Comparison of ENCODE assay signal across 8 cellular contexts in genomic region chr9:34869390-34869789, GRCh38.
A peak's percentile ranks its signal among the peaks of the same experiment; 100 is the strongest.
DNase-seq lines count a peak whose midpoint lies in the region; ATAC-seq and TF ChIP-seq lines count a peak whose summit lies in the region.
"Had no signal": no experiment of that assay in that cellular context is flagged by ENCODE, and none has a peak within 500 bp of the region (broad histone marks: within the 10 kb centered on the region; RNA-seq: fewer than 3 reads in every experiment).

No MANE protein-coding gene starts in this region.

- no peak for TF ChIP-seq POLR2A in IMR-90 (IDR thresholded peaks at IDR 0.05; ENCODE audit: low read depth, low read length)
- no peak for TF ChIP-seq POLR2A in prostate gland (IDR thresholded peaks at IDR 0.05)

- intact Hi-C loops in IMR-90 (cut with micrococcal nuclease), result no loop called here
- intact Hi-C loops in prostate gland (cut with DNase I), result no loop called here

- no peak overlapping the region for H3K9ac ChIP-seq in IMR-90 (ENCODE audit: low read depth, low read length)
- no peak overlapping the region for H3K9ac ChIP-seq in adipocyte (ENCODE audit: low read length)

- H2BK120ac ChIP-seq in IMR-90 (ENCODE audit: low read depth, low read length), result no peak overlapping the region

- H4K5ac ChIP-seq in IMR-90 (ENCODE audit: low read depth, low read length), result no peak overlapping the region

- no peak overlapping the region for H3K23ac ChIP-seq in IMR-90 (ENCODE audit: low read depth, low read length)

- ATAC-seq in IMR-90 (ENCODE audit: low read depth) (no peak), lung (ENCODE audit: insufficient read depth, low FRiP score) (no peak)
- ATAC-seq in activated CD8-positive, alpha-beta memory T cell treated with anti-CD3 and anti-CD28 coated beads, Interleukin-2, amount 10 ng/mL, durations not matched to agents 7 days and 5 days, result no peak
- no peak for ATAC-seq in natural killer cell treated with Interleukin-12 subunit alpha and Interleukin-12 subunit beta and Interleukin-15 and Interleukin-18, amount 100 ng/mL, for 72 hours

- H3K36me3 Mint-ChIP-seq in activated CD8-positive, alpha-beta memory T cell treated with anti-CD3 and anti-CD28 coated beads, Interleukin-2, amount 10 ng/mL, durations not matched to agents 7 days and 5 days, result no peaks in the 10 kb centered on the region
- no peaks in the 10 kb centered on the region for H3K36me3 Mint-ChIP-seq in natural killer cell treated with Interleukin-12 subunit alpha and Interleukin-12 subunit beta and Interleukin-15 and Interleukin-18, amount 100 ng/mL, for 72 hours

- WGBS in IMR-90 (ENCODE audit: extremely low coverage in 2 of 2, insufficient read length in 1 of 2), 2 experiments, result no CpG with 5 or more reads among the region's 2 CpGs
- 57 to 65% methylated on average over 2 of the region's 2 CpGs for WGBS in lung, 2 donors
- 30% methylated on average over 2 of the region's 2 CpGs for WGBS in prostate gland

- H3K27ac ChIP-seq in DOHH2 (ENCODE audit: low read depth, low read length) (no peak overlapping the region), IMR-90 (ENCODE audit: insufficient read depth, low read length) (no peak overlapping the region), lung (ENCODE audit: low read depth in 1 of 2, low read length in 1 of 2) (no peak overlapping the region), prostate gland (no peak overlapping the region)

- POLR2A ChIA-PET in IMR-90 (lab: Charles Lee; ENCODE audit: unreplicated experiment), result no interaction called here

- H3K27me3 ChIP-seq in DOHH2 (ENCODE audit: control insufficient read depth, low read length) (peaks cover 5% of the 10 kb centered on the region), IMR-90 (ENCODE audit: control insufficient read depth, insufficient read depth, low read length) (no peaks in the 10 kb centered on the region), adipocyte (replicated peaks; ENCODE audit: control insufficient read depth, insufficient read depth, low read length) (peaks cover 28% of the 10 kb centered on the region), lung (ENCODE audit: control insufficient read depth, insufficient read depth) (no peaks in the 10 kb centered on the region), prostate gland (replicated peaks; ENCODE audit: insufficient read depth) (no peaks in the 10 kb centered on the region)

- H3K36me3 ChIP-seq in DOHH2 (ENCODE audit: control insufficient read depth, low read length) (no peaks in the 10 kb centered on the region), IMR-90 (ENCODE audit: control insufficient read depth, insufficient read depth, low read length) (no peaks in the 10 kb centered on the region), adipocyte (ENCODE audit: control insufficient read depth, insufficient read depth, low read length, severe bottlenecking) (no peaks in the 10 kb centered on the region), lung (ENCODE audit: control insufficient read depth in 2 of 2, insufficient read depth in 2 of 2, low read length in 2 of 2) (no peaks in the 10 kb centered on the region), prostate gland (no peaks in the 10 kb centered on the region)

- no peak overlapping the region for H2BK5ac ChIP-seq in IMR-90 (ENCODE audit: low read depth, low read length, poor library complexity, severe bottlenecking)

- H3K56ac ChIP-seq in IMR-90 (ENCODE audit: extremely low read depth, insufficient read depth, low read length), result no peak overlapping the region

- no peak overlapping the region for H3K4ac ChIP-seq in IMR-90 (ENCODE audit: low read depth, low read length)

- no peak overlapping the region for H2BK20ac ChIP-seq in IMR-90 (ENCODE audit: low read depth, low read length)

- H3K79me1 ChIP-seq in IMR-90 (ENCODE audit: low read depth in 1 of 2, low read length in 2 of 2), result no peaks in the 10 kb centered on the region

- peaks cover 15% of the 10 kb centered on the region for H3K27me3 Mint-ChIP-seq in activated CD8-positive, alpha-beta memory T cell treated with anti-CD3 and anti-CD28 coated beads, Interleukin-2, amount 10 ng/mL, durations not matched to agents 7 days and 5 days
- H3K27me3 Mint-ChIP-seq in natural killer cell treated with Interleukin-12 subunit alpha and Interleukin-12 subunit beta and Interleukin-15 and Interleukin-18, amount 100 ng/mL, for 72 hours, result peaks cover 28 to 32% of the 10 kb centered on the region in 2 donors

- no peak overlapping the region for H3K18ac ChIP-seq in IMR-90 (ENCODE audit: low read depth, low read length)

- no peak overlapping the region for H2AK5ac ChIP-seq in IMR-90 (ENCODE audit: low read depth, low read length)

- no peak overlapping the region for H3K4me3 Mint-ChIP-seq in activated CD8-positive, alpha-beta memory T cell treated with anti-CD3 and anti-CD28 coated beads, Interleukin-2, amount 10 ng/mL, durations not matched to agents 7 days and 5 days
- no peak overlapping the region for H3K4me3 Mint-ChIP-seq in natural killer cell treated with Interleukin-12 subunit alpha and Interleukin-12 subunit beta and Interleukin-15 and Interleukin-18, amount 100 ng/mL, for 72 hours
- H3K4me3 Mint-ChIP-seq: activated B cell treated with CpG ODN at 0.5 μM for 24 hours had no signal

- H3K9me2 ChIP-seq in DOHH2 (replicated peaks; ENCODE audit: control insufficient read depth, low read length), result no peaks in the 10 kb centered on the region

- TF ChIP-seq RAD21 in IMR-90 (IDR thresholded peaks at IDR 0.05; ENCODE audit: low read length), result no peak

- H2AFZ ChIP-seq in IMR-90 (replicated peaks; ENCODE audit: low read length, poor library complexity), result no peak overlapping the region

- H3K4me3 ChIP-seq in DOHH2 (ENCODE audit: low read length) (no peak overlapping the region), IMR-90 (ENCODE audit: insufficient read depth, low read depth, low read length) (no peak overlapping the region), adipocyte (ENCODE audit: low read length) (no peak overlapping the region), lung (no peak overlapping the region), prostate gland (no peak overlapping the region)

- H3K4me2 ChIP-seq in DOHH2 (ENCODE audit: low read length), result no peak overlapping the region
- no peak overlapping the region for H3K4me2 ChIP-seq in IMR-90 (ENCODE audit: low read depth, low read length)

- CTCF ChIA-PET in IMR-90 (lab: Yijun Ruan, JAX), result no interaction called here
- CTCF ChIA-PET in activated CD8-positive, alpha-beta memory T cell treated with anti-CD3 and anti-CD28 coated beads, Interleukin-2, amount 10 ng/mL, durations not matched to agents 7 days and 5 days (lab: Charles Lee), result interaction anchor here (1.6 kb wide), 1 partner anchor 30 kb away, joined by 3 read pairs; no protein-coding TSS in a partner anchor

- H3K9me3 Mint-ChIP-seq in activated CD8-positive, alpha-beta memory T cell treated with anti-CD3 and anti-CD28 coated beads, Interleukin-2, amount 10 ng/mL, durations not matched to agents 7 days and 5 days (ENCODE audit: low read depth), result peaks cover 1% of the 10 kb centered on the region
- no peaks in the 10 kb centered on the region for H3K9me3 Mint-ChIP-seq in natural killer cell treated with Interleukin-12 subunit alpha and Interleukin-12 subunit beta and Interleukin-15 and Interleukin-18, amount 100 ng/mL, for 72 hours

- H3F3A ChIP-seq in DOHH2 (ENCODE audit: control insufficient read depth, insufficient read depth), result no peaks in the 10 kb centered on the region

- in situ Hi-C loops in IMR-90 (cut with MboI; ENCODE audit: low sequenced_read_pairs), result no loop called here

- no peak overlapping the region for H4K8ac ChIP-seq in IMR-90 (ENCODE audit: low read depth in 2 of 2, low read length in 2 of 2)

- DNase-seq in IMR-90 (peak; percentile 19), adipocyte (ENCODE audit: low read depth) (peak; percentile 11), lung (ENCODE audit: low spot score) (no peak), prostate gland (ENCODE audit: low spot score) (no peak)
- no peak for DNase-seq in activated CD8-positive, alpha-beta memory T cell treated with anti-CD3 and anti-CD28 coated beads, Interleukin-2, amount 10 ng/mL, durations not matched to agents 7 days and 5 days
- no peak for DNase-seq in natural killer cell treated with Interleukin-12 subunit alpha and Interleukin-12 subunit beta and Interleukin-15 and Interleukin-18, amount 100 ng/mL, for 72 hours (ENCODE audit: low spot score)
- DNase-seq: activated B cell treated with CpG ODN at 0.5 μM for 24 hours had no signal

- no peak overlapping the region for H3K27ac Mint-ChIP-seq in activated CD8-positive, alpha-beta memory T cell treated with anti-CD3 and anti-CD28 coated beads, Interleukin-2, amount 10 ng/mL, durations not matched to agents 7 days and 5 days
- no peak overlapping the region for H3K27ac Mint-ChIP-seq in natural killer cell treated with Interleukin-12 subunit alpha and Interleukin-12 subunit beta and Interleukin-15 and Interleukin-18, amount 100 ng/mL, for 72 hours
- H3K27ac Mint-ChIP-seq: activated B cell treated with CpG ODN at 0.5 μM for 24 hours had no signal

- H3K9me1 ChIP-seq in IMR-90 (ENCODE audit: insufficient read depth, low read length), result no peaks in the 10 kb centered on the region

- H3K4me1 ChIP-seq in DOHH2 (ENCODE audit: control insufficient read depth, low read length) (no peaks in the 10 kb centered on the region), IMR-90 (ENCODE audit: control insufficient read depth, insufficient read depth, low read length) (no peaks in the 10 kb centered on the region), adipocyte (ENCODE audit: control insufficient read depth, insufficient read depth, low read length) (no peaks in the 10 kb centered on the region), lung (ENCODE audit: control insufficient read depth in 2 of 2, insufficient read depth in 2 of 2, low read length in 2 of 2) (peaks cover 0 to 3% of the 10 kb centered on the region in 2 donors), prostate gland (replicated peaks) (no peaks in the 10 kb centered on the region)

- no TSS peak for BruUV-seq in IMR-90 (replicated peaks; lab: Mats Ljungman, UMichigan)

- no peaks in the 10 kb centered on the region for H3K4me1 Mint-ChIP-seq in activated CD8-positive, alpha-beta memory T cell treated with anti-CD3 and anti-CD28 coated beads, Interleukin-2, amount 10 ng/mL, durations not matched to agents 7 days and 5 days
- no peaks in the 10 kb centered on the region for H3K4me1 Mint-ChIP-seq in natural killer cell treated with Interleukin-12 subunit alpha and Interleukin-12 subunit beta and Interleukin-15 and Interleukin-18, amount 100 ng/mL, for 72 hours (ENCODE audit: low read depth in 2 of 2)
- H3K4me1 Mint-ChIP-seq: activated B cell treated with CpG ODN at 0.5 μM for 24 hours had no signal

- H4K91ac ChIP-seq in IMR-90 (ENCODE audit: insufficient read depth, low read depth, low read length), result no peak overlapping the region

- no peak overlapping the region for H3K14ac ChIP-seq in IMR-90 (replicated peaks; ENCODE audit: low read depth, low read length)

- TF ChIP-seq CTCF in DOHH2 (IDR thresholded peaks at IDR 0.05; ENCODE audit: low read depth, low read length, poor library complexity, severe bottlenecking), result peak; percentile 17
- no peak for TF ChIP-seq CTCF in IMR-90 (conservative IDR thresholded peaks at IDR 0.05; ENCODE audit: low read depth, low read length)
- TF ChIP-seq CTCF in lung (IDR thresholded peaks at IDR 0.05; ENCODE audit: control extremely low read depth, extremely low read depth), result peak; percentile 11
- peak in 2 of 4 experiments; percentile 21 to 31 for TF ChIP-seq CTCF in prostate gland (IDR thresholded peaks at IDR 0.05)

- dilution Hi-C loops in IMR-90 (cut with HindIII; ENCODE audit: low sequenced_read_pairs, unreplicated experiment), result no loop called here

- no peak overlapping the region for H2BK15ac ChIP-seq in IMR-90 (ENCODE audit: low read depth, low read length)

- H3K9me3 ChIP-seq in DOHH2 (ENCODE audit: control insufficient read depth, insufficient read depth, low read length) (no peaks in the 10 kb centered on the region), IMR-90 (ENCODE audit: control insufficient read depth, insufficient read depth, low read length) (no peaks in the 10 kb centered on the region), adipocyte (ENCODE audit: control insufficient read depth, low read length) (peaks cover 11% of the 10 kb centered on the region), lung (ENCODE audit: control insufficient read depth in 2 of 2, insufficient read depth in 1 of 2, low read length in 1 of 2) (peaks cover 0 to 9% of the 10 kb centered on the region in 2 donors), prostate gland (no peaks in the 10 kb centered on the region)

- no peaks in the 10 kb centered on the region for H4K20me1 ChIP-seq in DOHH2 (ENCODE audit: control insufficient read depth, insufficient read depth, low read depth, low read length)
- no peaks in the 10 kb centered on the region for H4K20me1 ChIP-seq in IMR-90 (ENCODE audit: insufficient read depth, low read length)

- H2AK9ac ChIP-seq in IMR-90 (replicated peaks; ENCODE audit: low read depth, low read length, poor library complexity), result no peak overlapping the region

- H3K79me2 ChIP-seq in DOHH2 (ENCODE audit: control insufficient read depth, low read length), result no peaks in the 10 kb centered on the region

Comparison
In these comparisons a context has a peak if more than half of its experiments do, and no peak if none do; other contexts are left out.
1. DNase-seq: peak in IMR-90 (single experiment) and adipocyte (single experiment); none in lung (single experiment), activated CD8-positive, alpha-beta memory T cell treated with anti-CD3 and anti-CD28 coated beads, Interleukin-2, amount 10 ng/mL, durations not matched to agents 7 days and 5 days (single experiment), prostate gland (single experiment) and natural killer cell treated with Interleukin-12 subunit alpha and Interleukin-12 subunit beta and Interleukin-15 and Interleukin-18, amount 100 ng/mL, for 72 hours (single experiment).